ENCODE assay signal across 8 cellular contexts in the genomic region with DNA sequence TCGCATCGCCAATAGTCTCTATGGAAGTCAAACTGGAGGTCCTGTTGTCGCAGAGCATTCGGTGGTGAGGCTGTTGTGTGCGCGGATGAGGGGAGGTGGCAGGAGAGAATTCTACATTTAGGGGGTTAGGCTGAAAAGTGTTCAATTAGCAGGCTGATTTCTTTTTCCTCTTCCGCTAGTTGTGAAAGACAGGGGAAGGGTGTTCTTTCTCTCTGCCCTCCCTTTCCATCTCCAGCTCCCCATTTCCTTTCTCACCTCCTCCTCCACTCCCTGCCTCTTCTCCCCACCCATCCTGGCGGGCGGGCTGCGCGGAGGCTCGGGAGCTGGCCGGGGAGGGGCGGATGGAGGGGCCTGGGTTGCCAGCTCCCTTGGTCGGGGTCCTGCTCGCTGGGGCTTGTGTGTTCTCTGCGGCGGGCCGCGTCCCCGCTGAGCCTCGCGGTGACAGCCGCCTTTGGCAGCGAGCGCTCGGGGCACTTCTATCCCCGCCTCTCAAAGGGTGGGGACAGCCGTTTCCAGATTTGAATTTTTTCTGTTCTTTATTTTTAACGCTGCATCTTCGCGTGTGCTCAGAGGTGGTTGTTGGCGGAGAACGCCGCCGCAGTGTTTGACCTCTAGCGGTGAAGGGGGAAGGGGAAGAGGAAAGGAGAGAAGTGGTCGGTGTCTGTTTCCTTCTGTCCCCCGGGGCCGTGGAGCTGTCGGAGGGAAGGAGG. TPM values are rescaled to one million over a fixed set of nuclear protein-coding genes. Genes with fewer than 3 reads are reported as not detected.
DNase-seq lines count a peak whose midpoint lies in the region; ATAC-seq and TF ChIP-seq lines count a peak whose summit lies in the region.

No MANE protein-coding gene starts in this region.

- no peaks in the 10 kb centered on the region for H3K36me3 ChIP-seq in lower lobe of right lung

- no peak overlapping the region for H3K27ac ChIP-seq in lower lobe of right lung

- H3K4me3 ChIP-seq in AG09309 (ENCODE audit: control insufficient read depth, low read depth, low read length), result peak overlapping the region; percentile 34
- H3K4me3 ChIP-seq in lower lobe of right lung, result peak overlapping the region; percentile 38

- intact Hi-C loops in lower lobe of right lung (cut with DNase I), result no loop called here

- H3K36me3 Mint-ChIP-seq in activated naive CD8-positive, alpha-beta T cell treated with anti-CD3 and anti-CD28 coated beads, Interleukin-2, amount 10 ng/mL, durations not matched to agents 7 days and 5 days, result peaks cover 3% of the 10 kb centered on the region

- peaks cover 24% of the 10 kb centered on the region for H3K4me1 ChIP-seq in lower lobe of right lung

- DNase-seq in AG09309 (ENCODE audit: low read depth) (no peak), lower lobe of right lung (no peak), dermis blood vessel endothelial cell (no peak), GF-D8 (lab: John Stamatoyannopoulos, UW) (no peak)
- no peak for DNase-seq in activated naive CD8-positive, alpha-beta T cell treated with anti-CD3 and anti-CD28 coated beads, Interleukin-2, amount 10 ng/mL, durations not matched to agents 7 days and 5 days
- no peak for DNase-seq in stimulated activated CD4-positive, alpha-beta T cell treated with anti-CD3 and anti-CD28 coated beads, Interleukin-4, amount 100 ng/mL, for 4 hours

- peaks cover 11% of the 10 kb centered on the region for H3K4me1 Mint-ChIP-seq in activated naive CD8-positive, alpha-beta T cell treated with anti-CD3 and anti-CD28 coated beads, Interleukin-2, amount 10 ng/mL, durations not matched to agents 7 days and 5 days

- peak overlapping the region; percentile 16 for H3K4me3 Mint-ChIP-seq in activated naive CD8-positive, alpha-beta T cell treated with anti-CD3 and anti-CD28 coated beads, Interleukin-2, amount 10 ng/mL, durations not matched to agents 7 days and 5 days

- POLR2A ChIA-PET in activated naive CD8-positive, alpha-beta T cell treated with anti-CD3 and anti-CD28 coated beads, Interleukin-2, amount 10 ng/mL, durations not matched to agents 7 days and 5 days (lab: Charles Lee), result no interaction called here

- ATAC-seq in HG02623 (IDR thresholded peaks at IDR 0.05; ENCODE audit: unreplicated experiment) (peak; percentile 47), lower lobe of right lung (no peak), HG03025 (IDR thresholded peaks at IDR 0.05; ENCODE audit: low FRiP score, unreplicated experiment) (no peak)
- ATAC-seq in activated naive CD8-positive, alpha-beta T cell treated with anti-CD3 and anti-CD28 coated beads, Interleukin-2, amount 10 ng/mL, durations not matched to agents 7 days and 5 days (ENCODE audit: low read depth), result no peak

- peak overlapping the region; percentile 48 for H3K27ac Mint-ChIP-seq in activated naive CD8-positive, alpha-beta T cell treated with anti-CD3 and anti-CD28 coated beads, Interleukin-2, amount 10 ng/mL, durations not matched to agents 7 days and 5 days

- no peaks in the 10 kb centered on the region for H3K9me3 ChIP-seq in lower lobe of right lung

- H3K9me3 Mint-ChIP-seq in activated naive CD8-positive, alpha-beta T cell treated with anti-CD3 and anti-CD28 coated beads, Interleukin-2, amount 10 ng/mL, durations not matched to agents 7 days and 5 days, result peaks cover 1% of the 10 kb centered on the region

- TF ChIP-seq CTCF in AG09309 (IDR thresholded peaks at IDR 0.05; ENCODE audit: control insufficient read depth, insufficient read depth, low read depth, low read length, missing control alignments), result no peak
- TF ChIP-seq CTCF in lower lobe of right lung (IDR thresholded peaks at IDR 0.05), result no peak

- H3K27me3 Mint-ChIP-seq in activated naive CD8-positive, alpha-beta T cell treated with anti-CD3 and anti-CD28 coated beads, Interleukin-2, amount 10 ng/mL, durations not matched to agents 7 days and 5 days, result peaks cover 62% of the 10 kb centered on the region

- peaks cover 90% of the 10 kb centered on the region for H3K27me3 ChIP-seq in lower lobe of right lung (ENCODE audit: low read depth)

RNA-seq across cellular contexts. Expression of gene SOX11, which starts 3.6 kb away (rescaled TPM):
- total RNA-seq in activated naive CD8-positive, alpha-beta T cell treated with anti-CD3 and anti-CD28 coated beads, Interleukin-2, amount 10 ng/mL, durations not matched to agents 7 days and 5 days, result not detected
- total RNA-seq in lower lobe of right lung (0.03 TPM), dermis blood vessel endothelial cell (not detected in 2 replicates)
